ENCODE assay signal across 10 cellular contexts in genomic region chr4:143406523-143406922, GRCh38.
DNase-seq lines count a peak whose midpoint lies in the region; ATAC-seq, FAIRE-seq and TF ChIP-seq lines count a peak whose summit lies in the region.
"Had no signal": no experiment of that assay in that cellular context is flagged by ENCODE, and none has a peak within 500 bp of the region (broad histone marks: within the 10 kb centered on the region; RNA-seq: fewer than 3 reads in every experiment).

No MANE protein-coding gene starts in this region.

- H3K14ac ChIP-seq in IMR-90 (replicated peaks; ENCODE audit: low read depth, low read length), result peak overlapping the region; percentile 28; the same call in 1 of the 2 replicates

- H3K23ac ChIP-seq in IMR-90 (ENCODE audit: low read depth, low read length), result peak overlapping the region; percentile 56; the same call in 1 of the 2 replicates

- TF ChIP-seq CTCF in IMR-90 (conservative IDR thresholded peaks at IDR 0.05; ENCODE audit: low read depth, low read length) (no peak), ascending aorta (IDR thresholded peaks at IDR 0.05) (no peak), left ventricle myocardium inferior (IDR thresholded peaks at IDR 0.05; ENCODE audit: borderline replicate concordance) (no peak), PC-3 (conservative IDR thresholded peaks at IDR 0.05; ENCODE audit: low read depth, low read length) (no peak)

- H3K9me3 ChIP-seq in IMR-90 (ENCODE audit: control insufficient read depth, insufficient read depth, low read length) (no peaks in the 10 kb centered on the region), ascending aorta (no peaks in the 10 kb centered on the region), left ventricle myocardium inferior (replicated peaks) (no peaks in the 10 kb centered on the region), PC-3 (ENCODE audit: low read length) (no peaks in the 10 kb centered on the region)

- H3K18ac ChIP-seq in IMR-90 (ENCODE audit: low read depth, low read length), result 0 out of 2 replicates have a peak overlapping the region, but pooled peaks have one; percentile 13

- POLR2A ChIA-PET in IMR-90 (lab: Charles Lee; ENCODE audit: unreplicated experiment) (no interaction called here), PC-3 (lab: Charles Lee; ENCODE audit: unreplicated experiment) (no interaction called here)

- no peaks in the 10 kb centered on the region for H3K79me2 ChIP-seq in PC-3 (ENCODE audit: low read length)

- H2BK15ac ChIP-seq in IMR-90 (ENCODE audit: low read depth, low read length), result 0 out of 3 replicates have a peak overlapping the region, but pooled peaks have one; percentile 11

- BruUV-seq in IMR-90 (replicated peaks; lab: Mats Ljungman, UMichigan), result no TSS peak
- BruUV-seq in PC-3 (replicated peaks; lab: Mats Ljungman, UMichigan), result no TSS peak

- peak overlapping the region; percentile 11; the same call in 1 of the 2 replicates for H4K91ac ChIP-seq in IMR-90 (ENCODE audit: insufficient read depth, low read depth, low read length)

- CTCF ChIA-PET in IMR-90 (lab: Yijun Ruan, JAX), result no interaction called here
- CTCF ChIA-PET in PC-3 (lab: Charles Lee), result no interaction called here

- peak overlapping the region; percentile 54 for H3K4ac ChIP-seq in IMR-90 (ENCODE audit: low read depth, low read length)

- H3K9me1 ChIP-seq in IMR-90 (ENCODE audit: insufficient read depth, low read length), result peaks cover 11% of the 10 kb centered on the region

- H3K4me2 ChIP-seq in IMR-90 (ENCODE audit: low read depth, low read length), result no peak overlapping the region
- H3K4me2 ChIP-seq in PC-3 (ENCODE audit: low read length), result no peak overlapping the region

- DNase-seq in IMR-90, result no peak
- DNase-seq in ascending aorta (ENCODE audit: low spot score in 2 of 2), result peak; percentile 67 to 98
- peak; percentile 50 for DNase-seq in left ventricle myocardium inferior
- peak; percentile 2 to 14 for DNase-seq in stimulated activated CD4-positive, alpha-beta T cell treated with anti-CD3 and anti-CD28 coated beads, Interleukin-4, amount 100 ng/mL, for 48 hours (ENCODE audit: low read depth in 2 of 2)
- no peak for DNase-seq in frontal cortex (ENCODE audit: low spot score in 2 of 2)
- no peak for DNase-seq in T-helper 2 cell
- no peak for DNase-seq in PC-3
- no peak for DNase-seq in SW 1271 (lab: John Stamatoyannopoulos, UW)
- DNase-seq: activated CD8-positive, alpha-beta memory T cell treated with anti-CD3 and anti-CD28 coated beads, Interleukin-2, amount 50 U/mL, for 4 hours; NCI-H526 had no signal

- no peak overlapping the region for H3K4me3 ChIP-seq in IMR-90 (ENCODE audit: insufficient read depth, low read depth, low read length)
- H3K4me3 ChIP-seq in ascending aorta, result no peak overlapping the region
- no peak overlapping the region for H3K4me3 ChIP-seq in left ventricle myocardium inferior
- no peak overlapping the region for H3K4me3 ChIP-seq in PC-3 (ENCODE audit: low read length)

- H3K27ac ChIP-seq in IMR-90 (ENCODE audit: insufficient read depth, low read length) (no peak overlapping the region), ascending aorta (peak overlapping the region; percentile 49 to 57), left ventricle myocardium inferior (replicated peaks) (peak overlapping the region; percentile 71), PC-3 (ENCODE audit: low read length) (no peak overlapping the region)

- H4K8ac ChIP-seq in IMR-90 (ENCODE audit: low read depth in 2 of 2, low read length in 2 of 2), result peak overlapping the region in 1 of 2 experiments; percentile 8; a peak in 1 of 4 replicates

- FAIRE-seq in frontal cortex (lab: Jason Lieb, UNC), result no peak

- no peak overlapping the region for H4K5ac ChIP-seq in IMR-90 (ENCODE audit: low read depth, low read length)

- H4K20me1 ChIP-seq in IMR-90 (ENCODE audit: insufficient read depth, low read length), result 0 out of 2 replicates have a peak, but pooled peaks cover 7% of the 10 kb centered on the region
- no peaks in the 10 kb centered on the region for H4K20me1 ChIP-seq in PC-3 (ENCODE audit: low read length)

- TF ChIP-seq RAD21 in IMR-90 (IDR thresholded peaks at IDR 0.05; ENCODE audit: low read length), result no peak

- no CpG with 5 or more reads among the region's 3 CpGs for WGBS in IMR-90 (ENCODE audit: extremely low coverage in 2 of 2, insufficient read length in 1 of 2), 2 experiments

- in situ Hi-C loops in IMR-90 (cut with MboI; ENCODE audit: low sequenced_read_pairs), result no loop called here

- peak overlapping the region; percentile 5; the same call in 1 of the 2 replicates for H2AK5ac ChIP-seq in IMR-90 (ENCODE audit: low read depth, low read length)

- H2BK20ac ChIP-seq in IMR-90 (ENCODE audit: low read depth, low read length), result peak overlapping the region; percentile 0

- TF ChIP-seq POLR2A in IMR-90 (IDR thresholded peaks at IDR 0.05; ENCODE audit: low read depth, low read length), result no peak

- H2BK5ac ChIP-seq in IMR-90 (ENCODE audit: low read depth, low read length, poor library complexity, severe bottlenecking), result peak overlapping the region; percentile 23

- dilution Hi-C loops in IMR-90 (cut with HindIII; ENCODE audit: low sequenced_read_pairs, unreplicated experiment), result no loop called here

- no peaks in the 10 kb centered on the region for H3F3A ChIP-seq in PC-3 (ENCODE audit: low read length, unreplicated experiment)

- H3K27me3 ChIP-seq in IMR-90 (ENCODE audit: control insufficient read depth, insufficient read depth, low read length) (no peaks in the 10 kb centered on the region), ascending aorta (no peaks in the 10 kb centered on the region), left ventricle myocardium inferior (ENCODE audit: low read depth) (no peaks in the 10 kb centered on the region), PC-3 (ENCODE audit: low read length) (no peaks in the 10 kb centered on the region)

- ATAC-seq in IMR-90 (ENCODE audit: low read depth) (no peak), PC-3 (no peak)

- 0 out of 2 replicates have a peak overlapping the region, but pooled peaks have one; percentile 19 for H2BK120ac ChIP-seq in IMR-90 (ENCODE audit: low read depth, low read length)

- H3K36me3 ChIP-seq in IMR-90 (ENCODE audit: control insufficient read depth, insufficient read depth, low read length), result no peaks in the 10 kb centered on the region
- no peaks in the 10 kb centered on the region for H3K36me3 ChIP-seq in ascending aorta
- no peaks in the 10 kb centered on the region for H3K36me3 ChIP-seq in left ventricle myocardium inferior
- H3K36me3 ChIP-seq in PC-3 (ENCODE audit: low read depth, low read length), result no peaks in the 10 kb centered on the region

- no peak overlapping the region for H3K56ac ChIP-seq in IMR-90 (ENCODE audit: extremely low read depth, insufficient read depth, low read length)

- H3K9ac ChIP-seq in IMR-90 (ENCODE audit: low read depth, low read length) (no peak overlapping the region), PC-3 (ENCODE audit: low read length) (no peak overlapping the region)

- intact Hi-C loops in IMR-90 (cut with micrococcal nuclease), result no loop called here
- intact Hi-C loops in ascending aorta (cut with DNase I), result loop anchor here (2.0 to 5.0 kb wide), 4 partner anchors 46 to 119 kb away; partner anchors contain the start of genes GAB1 and SMARCA5
- intact Hi-C loops in left ventricle myocardium inferior (cut with micrococcal nuclease), result no loop called here
- intact Hi-C loops in PC-3 (cut with micrococcal nuclease), result no loop called here

- peaks cover 25 to 49% of the 10 kb centered on the region in 2 experiments for H3K79me1 ChIP-seq in IMR-90 (ENCODE audit: low read depth in 1 of 2, low read length in 2 of 2)

- H3K4me1 ChIP-seq in IMR-90 (ENCODE audit: control insufficient read depth, insufficient read depth, low read length) (peaks cover 14% of the 10 kb centered on the region), ascending aorta (peaks cover 16 to 77% of the 10 kb centered on the region in 2 donors), left ventricle myocardium inferior (peaks cover 100% of the 10 kb centered on the region), PC-3 (ENCODE audit: insufficient read depth, low read length) (no peaks in the 10 kb centered on the region)

- H2AFZ ChIP-seq in IMR-90 (replicated peaks; ENCODE audit: low read length, poor library complexity), result peak overlapping the region; percentile 28
- H2AFZ ChIP-seq in PC-3 (ENCODE audit: low read length), result no peak overlapping the region

- no peak overlapping the region for H2AK9ac ChIP-seq in IMR-90 (replicated peaks; ENCODE audit: low read depth, low read length, poor library complexity)

- no peaks in the 10 kb centered on the region; the same call in 1 of the 2 replicates for H3K9me2 ChIP-seq in PC-3 (replicated peaks; ENCODE audit: low read length)

TF ChIP-seq in IMR-90, 13 proteins besides CTCF, POLR2A, EP300 and RAD21:
- TF ChIP-seq ELK1 (IDR thresholded peaks at IDR 0.05; ENCODE audit: borderline replicate concordance, low read depth, low read length), result no peak
- TF ChIP-seq FOS (IDR thresholded peaks at IDR 0.05; ENCODE audit: low read depth, low read length), result no peak
- TF ChIP-seq USF2 (IDR thresholded peaks at IDR 0.05; ENCODE audit: low read depth, low read length), result no peak
- no peak for TF ChIP-seq MAFK (IDR thresholded peaks at IDR 0.05; ENCODE audit: low read depth, low read length)
- no peak for TF ChIP-seq RCOR1 (IDR thresholded peaks at IDR 0.05; ENCODE audit: insufficient replicate concordance, low read length)

Comparison
In these comparisons a context has a peak if more than half of its experiments do, and no peak if none do; other contexts are left out.
1. DNase-seq: peak in ascending aorta (2 of 2), left ventricle myocardium inferior (single experiment) and stimulated activated CD4-positive, alpha-beta T cell treated with anti-CD3 and anti-CD28 coated beads, Interleukin-4, amount 100 ng/mL, for 48 hours (2 of 2); none in IMR-90 (single experiment), frontal cortex (0 of 2), T-helper 2 cell (0 of 5), PC-3 (single experiment) and SW 1271 (0 of 2).
2. H3K27ac ChIP-seq: peak in ascending aorta (2 of 2) and left ventricle myocardium inferior (single experiment); none in IMR-90 (single experiment) and PC-3 (single experiment).